8 cellular contexts compared by ENCODE assay signal in the genomic region with DNA sequence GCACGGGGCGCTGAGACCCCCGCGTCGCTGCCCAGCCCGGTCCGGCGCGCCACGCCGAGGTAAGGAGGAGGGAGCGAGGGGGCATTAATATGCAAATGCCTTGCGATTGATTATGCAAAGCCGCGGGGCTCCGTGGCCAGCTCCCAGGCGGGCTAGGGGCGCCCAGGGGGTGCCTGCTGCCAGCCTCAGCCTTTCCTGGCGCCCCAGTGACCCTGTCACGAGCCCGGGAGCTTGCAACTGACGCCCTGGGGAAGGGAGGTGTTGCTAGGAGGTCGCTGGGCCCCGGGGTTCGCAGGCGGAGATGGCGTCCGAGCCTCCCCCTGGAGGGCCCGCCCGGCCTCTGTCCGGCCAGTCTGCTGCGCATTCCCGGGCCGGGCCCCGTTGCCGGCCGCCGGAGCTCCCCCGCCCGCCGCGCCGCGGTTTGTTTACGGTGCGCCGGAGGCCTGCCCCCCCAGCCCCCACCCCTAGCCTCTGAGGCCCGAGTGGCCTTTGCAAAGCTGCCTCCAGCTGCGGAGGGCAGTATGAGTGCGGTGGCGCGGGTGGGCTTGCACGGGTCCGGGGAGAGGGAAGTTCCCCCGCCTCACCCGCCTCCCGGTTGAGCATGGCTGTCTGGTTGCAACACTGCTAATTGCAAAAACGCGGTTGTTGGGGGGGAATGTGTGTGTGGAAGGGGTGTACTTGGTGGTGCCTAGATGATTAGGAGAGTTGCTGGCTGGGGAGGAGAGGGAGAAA. TPM values are rescaled to one million over a fixed set of nuclear protein-coding genes. Genes with fewer than 3 reads are reported as not detected.
DNase-seq lines count a peak whose midpoint lies in the region; ATAC-seq and TF ChIP-seq lines count a peak whose summit lies in the region.

No MANE protein-coding gene starts in this region.

- TF ChIP-seq EP300 in stomach (IDR thresholded peaks at IDR 0.05) = no peak

- H3K27me3 ChIP-seq in stomach = no peaks in the 10 kb centered on the region

- ATAC-seq in HG02973 (IDR thresholded peaks at IDR 0.05; ENCODE audit: unreplicated experiment) = peak; percentile 14

- H3K9me3 ChIP-seq in stomach = no peaks in the 10 kb centered on the region

- peaks cover 50 to 75% (median 63%) of the 10 kb centered on the region in 4 donors for H3K4me1 ChIP-seq in stomach

- intact Hi-C loops in stomach (cut with DNase I; ENCODE audit: low total_unique reads) = no loop called here

- H3K4me3 ChIP-seq in cardiac fibroblast (replicated peaks in 1 of 2; ENCODE audit: low read depth in 2 of 2, low read length in 2 of 2) (peak overlapping the region; percentile 96 to 98), stomach (peak overlapping the region; percentile 87 to 100 (median 98))

- no peaks in the 10 kb centered on the region for H3K36me3 ChIP-seq in stomach

- peak; percentile 50 for DNase-seq in DMS 273 (lab: John Stamatoyannopoulos, UW; ENCODE audit: unreplicated experiment)
- DNase-seq in DMS 273 treated with DMSO at 0.1 percent for 48 hours (lab: John Stamatoyannopoulos, UW) = no peak
- no peak for DNase-seq in RWPE1 (ENCODE audit: low spot score)
- peak; percentile 30 to 33 for DNase-seq in cardiac fibroblast (ENCODE audit: low read depth in 2 of 2)
- peak; percentile 76 for DNase-seq in left kidney (ENCODE audit: low read depth, low spot score)
- peak; percentile 51 for DNase-seq in stomach
- DNase-seq in DMS114 treated with DMSO at 0.1 percent for 48 hours (lab: John Stamatoyannopoulos, UW; ENCODE audit: unreplicated experiment) = no peak

- POLR2A ChIA-PET in RWPE1 (lab: Yijun Ruan, JAX; ENCODE audit: low non-redundant PET) = no interaction called here

- no peak for TF ChIP-seq POLR2A in stomach (IDR thresholded peaks at IDR 0.05)

- TF ChIP-seq CTCF in RWPE1 (conservative IDR thresholded peaks at IDR 0.05; ENCODE audit: low read depth) = no peak
- no peak for TF ChIP-seq CTCF in cardiac fibroblast (IDR thresholded peaks at IDR 0.05; ENCODE audit: low read depth, low read length)
- TF ChIP-seq CTCF in stomach (IDR thresholded peaks at IDR 0.05) = peak in 1 of 7 experiments; percentile 14

- CTCF ChIA-PET in RWPE1 (lab: Yijun Ruan, JAX) = interaction anchor here (0.6 to 2.1 kb wide), 5 partner anchors 10 to 48 kb away, joined by 3 to 19 read pairs (median 3); a partner anchor contains a TSS

- H3K27ac ChIP-seq in RWPE1 (peak overlapping the region; percentile 95), stomach (peak overlapping the region; percentile 96 to 99 (median 98))

- WGBS in stomach, 5 donors = 1% methylated on average over 15 to 59 of the region's 59 CpGs

RNA-seq across cellular contexts. Expression of a gene that starts 0.4 kb away (rescaled TPM):
- total RNA-seq in stomach = 10 to 100 TPM; 21.1 to 52.2 (median 38.4) TPM
- 10 to 100 TPM; 21.4 to 37.0 (median 26.4) TPM for polyA plus RNA-seq in stomach

RNA-seq across cellular contexts. Expression of a gene that starts 9.0 kb away (rescaled TPM):
- 100 to 1,000 TPM in 2 of 5 donors, 10 to 100 TPM in 3; 55.4 to 336 (median 91.6) TPM for total RNA-seq in stomach
- polyA plus RNA-seq in stomach = 10 to 100 TPM; 24.1 to 49.5 (median 32.7) TPM

RNA-seq across cellular contexts. Expression of a gene that starts 37.2 kb away (rescaled TPM):
- 10 to 100 TPM in 2 of 5 donors, 1 to 10 TPM in 3; 2.8 to 14.9 (median 9.0) TPM for total RNA-seq in stomach
- polyA plus RNA-seq in stomach = 10 to 100 TPM in 1 of 3 donors, 1 to 10 TPM in 2; 5.5 to 20.5 (median 9.6) TPM

RNA-seq across cellular contexts. Expression of a gene that starts 48.0 kb away (rescaled TPM):
- 1 to 10 TPM in 2 of 5 donors, under 1 TPM in 1, not detected in 2; 0.55 to 1.7 (median 1.2) TPM for total RNA-seq in stomach
- polyA plus RNA-seq in stomach = 10 to 100 TPM in 1 of 3 donors, 1 to 10 TPM in 2; 1.4 to 16.2 (median 4.0) TPM

RNA-seq across cellular contexts. Expression of a gene that starts 58.6 kb away (rescaled TPM):
- total RNA-seq in stomach = 100 to 1,000 TPM in 2 of 5 donors, 10 to 100 TPM in 3; 47.1 to 322 (median 90.1) TPM
- 10 to 100 TPM; 29.3 to 63.8 (median 32.7) TPM for polyA plus RNA-seq in stomach

Comparison
In these comparisons a context has a peak if more than half of its experiments do, and no peak if none do; other contexts are left out.
1. DNase-seq: peak in DMS 273 (single experiment), cardiac fibroblast (2 of 2), left kidney (single experiment) and stomach (single experiment); none in DMS 273 treated with DMSO at 0.1 percent for 48 hours (single experiment), RWPE1 (single experiment) and DMS114 treated with DMSO at 0.1 percent for 48 hours (single experiment).